ENCODE assay signal across 31 cellular contexts in the genomic region with DNA sequence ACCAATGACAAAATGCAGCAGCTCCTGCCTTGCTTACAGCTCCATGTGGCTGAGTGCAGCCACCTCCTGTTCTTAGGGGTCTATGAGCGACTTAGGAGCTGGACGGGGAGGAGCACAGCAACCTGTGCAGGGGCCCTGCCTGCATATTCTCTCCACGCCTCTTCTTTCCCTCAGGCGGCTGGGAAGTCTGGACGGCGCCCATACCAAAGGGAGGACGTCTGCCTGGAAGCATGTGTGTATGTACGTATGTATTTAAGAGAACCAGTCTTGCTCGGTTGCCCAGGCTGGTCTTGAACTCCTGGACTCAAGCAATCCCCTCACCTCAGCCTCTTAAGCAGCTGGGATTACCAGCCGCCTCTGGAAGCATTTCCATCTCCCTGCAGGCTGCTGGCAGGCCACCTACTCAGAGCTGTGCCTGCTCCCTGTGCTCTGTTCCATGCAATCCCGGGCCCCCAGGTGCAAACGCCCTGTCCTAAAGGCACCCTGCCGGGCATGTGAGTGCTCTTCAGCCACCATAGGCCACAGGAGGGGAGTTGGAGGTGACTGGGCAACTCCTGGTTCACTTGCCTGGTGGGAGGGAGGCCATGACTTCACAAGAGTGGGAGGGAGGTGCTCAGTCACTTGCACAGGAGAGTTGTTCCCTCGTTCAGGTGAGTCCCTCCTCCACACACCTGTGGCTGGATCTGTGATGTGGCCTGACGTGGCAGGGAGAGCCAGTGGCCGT. TPM values are rescaled to one million over a fixed set of nuclear protein-coding genes. Genes with fewer than 3 reads are reported as not detected.
"Had no signal": no experiment of that assay in that cellular context is flagged by ENCODE, and none has a peak within 500 bp of the region (broad histone marks: within the 10 kb centered on the region; RNA-seq: fewer than 3 reads in every experiment).

No MANE protein-coding gene starts in this region.

- H3K9me3 ChIP-seq: SJCRH30 had no signal

- H3K4me3 Mint-ChIP-seq: activated CD4-positive, alpha-beta T cell treated with anti-CD3 and anti-CD28 coated beads, Interleukin-2, amount 10 ng/mL, durations not matched to agents 24 days and 14 days; activated CD8-positive, alpha-beta T cell treated with anti-CD3 and anti-CD28 coated beads for 36 hours; activated naive CD8-positive, alpha-beta T cell treated with anti-CD3 and anti-CD28 coated beads for 36 hours; activated T-cell treated with anti-CD3 and anti-CD28 coated beads, Interleukin-2, amount 50 U/mL, for 72 hours; activated T-helper 17 cell treated with anti-CD3 and anti-CD28 coated beads, Interleukin-2, amount 50 U/mL, for 72 hours; central memory CD8-positive, alpha-beta T cell had no signal

- ATAC-seq: activated CD8-positive, alpha-beta T cell treated with anti-CD3 and anti-CD28 coated beads for 36 hours; activated T-cell treated with anti-CD3 and anti-CD28 coated beads, Interleukin-2, amount 50 U/mL, for 72 hours; activated T-helper 17 cell treated with anti-CD3 and anti-CD28 coated beads, Interleukin-2, amount 50 U/mL, for 72 hours; Panc1 had no signal

- H3K36me3 ChIP-seq: brain microvascular endothelial cell, SJCRH30, WERI-Rb-1 had no signal

- H3K4me1 Mint-ChIP-seq: activated CD4-positive, alpha-beta T cell treated with anti-CD3 and anti-CD28 coated beads, Interleukin-2, amount 10 ng/mL, durations not matched to agents 24 days and 14 days; activated naive CD8-positive, alpha-beta T cell treated with anti-CD3 and anti-CD28 coated beads for 36 hours; activated T-helper 17 cell treated with anti-CD3 and anti-CD28 coated beads, Interleukin-2, amount 50 U/mL, for 72 hours; central memory CD8-positive, alpha-beta T cell had no signal

- H3K9me3 Mint-ChIP-seq: activated CD4-positive, alpha-beta T cell treated with anti-CD3 and anti-CD28 coated beads, Interleukin-2, amount 10 ng/mL, durations not matched to agents 24 days and 14 days; activated CD8-positive, alpha-beta T cell treated with anti-CD3 and anti-CD28 coated beads for 36 hours; activated naive CD8-positive, alpha-beta T cell treated with anti-CD3 and anti-CD28 coated beads for 36 hours; activated T-cell treated with anti-CD3 and anti-CD28 coated beads, Interleukin-2, amount 50 U/mL, for 72 hours; activated T-helper 17 cell treated with anti-CD3 and anti-CD28 coated beads, Interleukin-2, amount 50 U/mL, for 72 hours; central memory CD8-positive, alpha-beta T cell had no signal

- H3K36me3 Mint-ChIP-seq: activated naive CD8-positive, alpha-beta T cell treated with anti-CD3 and anti-CD28 coated beads for 36 hours had no signal

- H3K27me3 ChIP-seq: brain microvascular endothelial cell, SJCRH30 had no signal

- H3K27ac ChIP-seq: SJCRH30, WERI-Rb-1 had no signal

- H3K4me3 ChIP-seq: SJCRH30 had no signal

- H3K27ac Mint-ChIP-seq: activated CD4-positive, alpha-beta T cell treated with anti-CD3 and anti-CD28 coated beads, Interleukin-2, amount 10 ng/mL, durations not matched to agents 24 days and 14 days; activated CD8-positive, alpha-beta T cell treated with anti-CD3 and anti-CD28 coated beads for 36 hours; activated naive CD8-positive, alpha-beta T cell treated with anti-CD3 and anti-CD28 coated beads for 36 hours; activated T-cell treated with anti-CD3 and anti-CD28 coated beads, Interleukin-2, amount 50 U/mL, for 72 hours; activated T-helper 17 cell treated with anti-CD3 and anti-CD28 coated beads, Interleukin-2, amount 50 U/mL, for 72 hours had no signal

- H3K4me1 ChIP-seq: SJCRH30 had no signal

- DNase-seq: activated CD4-positive, alpha-beta T cell treated with anti-CD3 and anti-CD28 coated beads, Interleukin-2, amount 10 ng/mL, durations not matched to agents 24 days and 14 days; activated CD4-positive, alpha-beta T cell treated with anti-CD3 and anti-CD28 coated beads, Interleukin-2, amount 50 U/mL, for 4 hours; activated CD4-positive, CD25-positive, alpha-beta regulatory T cell; activated CD8-positive, alpha-beta T cell treated with anti-CD3 and anti-CD28 coated beads for 36 hours; activated effector memory CD4-positive, alpha-beta T cell treated with anti-CD3 and anti-CD28 coated beads, Interleukin-2, amount 50 U/mL, for 16 hours; activated naive CD4-positive, alpha-beta T cell; activated naive CD4-positive, alpha-beta T cell treated with anti-CD3 and anti-CD28 coated beads, Interleukin-2, amount 50 U/mL, for 16 hours; activated naive CD8-positive, alpha-beta T cell treated with anti-CD3 and anti-CD28 coated beads for 36 hours; activated T-cell treated with anti-CD3 and anti-CD28 coated beads, Interleukin-2, amount 50 U/mL, for 1 hour; activated T-cell treated with anti-CD3 and anti-CD28 coated beads, Interleukin-2, amount 50 U/mL, for 72 hours; Karpas-422; NCI-H1105 treated with DMSO at 0.1 percent for 48 hours; NCI-H1436; NCI-H1694 treated with DMSO at 0.1 percent for 48 hours; NCI-H2029; NCI-H345; NCI-H524 treated with DMSO at 0.1 percent for 48 hours; SHP77; T1000; WERI-Rb-1 had no signal

RNA-seq across cellular contexts. Expression of gene KCNA5, which starts 44.3 kb away (rescaled TPM):
- total RNA-seq: activated CD4-positive, alpha-beta T cell treated with anti-CD3 and anti-CD28 coated beads, Interleukin-2, amount 10 ng/mL, durations not matched to agents 24 days and 14 days; activated CD8-positive, alpha-beta memory T cell treated with anti-CD3 and anti-CD28 coated beads for 36 hours; activated CD8-positive, alpha-beta T cell treated with anti-CD3 and anti-CD28 coated beads for 36 hours; activated naive CD8-positive, alpha-beta T cell treated with anti-CD3 and anti-CD28 coated beads for 36 hours; activated T-cell treated with anti-CD3 and anti-CD28 coated beads, Interleukin-2, amount 50 U/mL, for 72 hours; activated T-helper 17 cell treated with anti-CD3 and anti-CD28 coated beads, Interleukin-2, amount 50 U/mL, for 72 hours; MCF 10A; NCI-H460; RPMI7951; SJCRH30; T-helper 1 cell treated with Interleukin-12 subunit alpha and Interleukin-12 subunit beta and Interleukin-4 antibody, amounts not matched to agents 30 ng/mL and 1 ng/mL, for 36 hours; T-helper 2 cell treated with Interferon-gamma antibody and Interleukin-4, amounts not matched to agents 100 ng/mL and 5 ng/mL, for 36 hours had no signal
